ENCODE assay signal across 8 cellular contexts in genomic region chr5:144169904-144170275, GRCh38. TPM values are rescaled to one million over a fixed set of nuclear protein-coding genes. Genes with fewer than 3 reads are reported as not detected.
DNase-seq lines count a peak whose midpoint lies in the region; ATAC-seq, FAIRE-seq and TF ChIP-seq lines count a peak whose summit lies in the region.

No MANE protein-coding gene starts in this region.

- CTCF ChIA-PET in BJ (lab: Yijun Ruan, JAX) = interaction anchor here (1.2 kb wide), 1 partner anchor 18 kb away, joined by 5 read pairs; no protein-coding TSS in a partner anchor
- CTCF ChIA-PET in mammary epithelial cell (lab: Charles Lee; ENCODE audit: low non-redundant PET) = no interaction called here

- peak overlapping the region; percentile 99 for H2AFZ ChIP-seq in mammary epithelial cell (ENCODE audit: low read depth, low read length)

- POLR2A ChIA-PET in BJ (lab: Charles Lee) = no interaction called here

- H3K36me3 ChIP-seq in BJ (ENCODE audit: control insufficient read depth, insufficient read depth, low read length) = peaks cover 2% of the 10 kb centered on the region
- peaks cover 6% of the 10 kb centered on the region for H3K36me3 ChIP-seq in mammary epithelial cell (ENCODE audit: insufficient read depth, low read length)
- peaks cover 20% of the 10 kb centered on the region in 2 donors for H3K36me3 ChIP-seq in muscle layer of duodenum (ENCODE audit: control insufficient read depth in 1 of 2, insufficient read depth in 2 of 2, low read length in 2 of 2)

- H3K4me1 ChIP-seq in mammary epithelial cell (ENCODE audit: insufficient read depth, low read length) (peaks cover 13% of the 10 kb centered on the region), muscle layer of duodenum (ENCODE audit: control insufficient read depth in 1 of 2, insufficient read depth in 2 of 2, low read length in 2 of 2) (peaks cover 0 to 19% of the 10 kb centered on the region in 2 donors)

- H3K79me2 ChIP-seq in mammary epithelial cell (ENCODE audit: insufficient read depth, low read length) = peaks cover 50% of the 10 kb centered on the region

- TF ChIP-seq CTCF in BJ (IDR thresholded peaks at IDR 0.05; ENCODE audit: insufficient read depth, low read depth, low read length) (no peak), mammary epithelial cell (conservative IDR thresholded peaks at IDR 0.05 in 1 of 2, IDR thresholded peaks at IDR 0.05 in 1 of 2; ENCODE audit: extremely low read depth in 1 of 2, insufficient read depth in 1 of 2, low read depth in 1 of 2, low read length in 2 of 2) (no peak)

- H4K20me1 ChIP-seq in mammary epithelial cell (ENCODE audit: insufficient read depth, low read length) = no peaks in the 10 kb centered on the region

- H3K4me3 ChIP-seq in BJ (ENCODE audit: low read depth, low read length) = peak overlapping the region; percentile 70
- H3K4me3 ChIP-seq in mammary epithelial cell (replicated peaks in 1 of 3; ENCODE audit: insufficient read depth in 1 of 3, low read depth in 2 of 3, low read length in 3 of 3) = peak overlapping the region; percentile 77 to 99 (median 94)
- H3K4me3 ChIP-seq in muscle layer of duodenum (ENCODE audit: low read depth in 1 of 2, low read length in 2 of 2) = peak overlapping the region; percentile 91 to 99

- intact Hi-C loops in mammary epithelial cell (cut with micrococcal nuclease) = no loop called here

- dilution Hi-C loops in mammary epithelial cell (cut with HindIII; ENCODE audit: low sequenced_read_pairs) = no loop called here

- peak; percentile 0 for ATAC-seq in HG03103 (IDR thresholded peaks at IDR 0.05; ENCODE audit: low read depth, unreplicated experiment)
- no peak for ATAC-seq in GM21737 (IDR thresholded peaks at IDR 0.05; ENCODE audit: unreplicated experiment)
- ATAC-seq in HG03097 (IDR thresholded peaks at IDR 0.05; ENCODE audit: low FRiP score, unreplicated experiment) = no peak

- DNase-seq in BJ (ENCODE audit: low read depth) (no peak), mammary epithelial cell (no peak), erythroblast (lab: John Stamatoyannopoulos, UW) (no peak), frontal cortex (ENCODE audit: low spot score in 2 of 2) (no peak)

- peak overlapping the region; percentile 91 for H3K9ac ChIP-seq in mammary epithelial cell (ENCODE audit: insufficient read depth, low read length)

- WGBS in mammary epithelial cell (ENCODE audit: low coverage, missing lambda C conversion rate) = 0% methylated on average over 12 of the region's 12 CpGs

- TF ChIP-seq POLR2A in erythroblast (IDR thresholded peaks at IDR 0.05; ENCODE audit: low read length) = no peak

- no peak for FAIRE-seq in frontal cortex (lab: Jason Lieb, UNC)

- H3K27ac ChIP-seq in mammary epithelial cell (ENCODE audit: insufficient read depth, low read depth, low read length) (peak overlapping the region; percentile 90), muscle layer of duodenum (ENCODE audit: low read length) (peak overlapping the region; percentile 83)

- peak overlapping the region; percentile 86 for H3K4me2 ChIP-seq in mammary epithelial cell (ENCODE audit: insufficient read depth, low read depth, low read length)

- no peaks in the 10 kb centered on the region for H3K27me3 ChIP-seq in BJ (ENCODE audit: control insufficient read depth, insufficient read depth, low read length)
- no peaks in the 10 kb centered on the region for H3K27me3 ChIP-seq in mammary epithelial cell (ENCODE audit: insufficient read depth, low read length)
- no peaks in the 10 kb centered on the region for H3K27me3 ChIP-seq in muscle layer of duodenum (ENCODE audit: low read depth, low read length)

- in situ Hi-C loops in mammary epithelial cell (cut with MboI; ENCODE audit: low sequenced_read_pairs in 2 of 2) = no loop called here

- H3K9me3 ChIP-seq in mammary epithelial cell (replicated peaks; ENCODE audit: insufficient read depth, low read length) (no peaks in the 10 kb centered on the region), muscle layer of duodenum (ENCODE audit: control insufficient read depth in 1 of 2, low read length in 2 of 2) (no peaks in the 10 kb centered on the region)

- TSS peak; percentile 50 for BruUV-seq in mammary epithelial cell (replicated peaks; lab: Mats Ljungman, UMichigan)

RNA-seq across cellular contexts. Expression of gene YIPF5, which starts 0.6 kb away (rescaled TPM):
- polyA plus RNA-seq in BJ (2011; rRNA removed) (91.7 and 132 TPM in 2 replicates), mammary epithelial cell (57.4 TPM)
- 56.7 and 94.3 TPM in 2 replicates for polyA minus RNA-seq in BJ (2011; rRNA and poly(A)+ RNA removed)
- total RNA-seq in mammary epithelial cell (10 to 100 TPM; 60.0 to 80.9 TPM), frontal cortex (78.3 TPM)
- polyA minus RNA-seq in mammary epithelial cell = 9.5 TPM

RNA-seq across cellular contexts. Expression of gene KCTD16, which starts 0.8 kb away (rescaled TPM):
- polyA plus RNA-seq in BJ (2011; rRNA removed) (1.7 and 2.6 TPM in 2 replicates), mammary epithelial cell (0.03 TPM)
- polyA minus RNA-seq in BJ (2011; rRNA and poly(A)+ RNA removed) = 3.6 and 6.8 TPM in 2 replicates
- total RNA-seq in mammary epithelial cell (under 1 TPM; 0.21 to 0.33 TPM), frontal cortex (17.5 TPM)
- polyA minus RNA-seq in mammary epithelial cell = not detected

Comparison
In these comparisons a context has a peak if more than half of its experiments do, and no peak if none do; other contexts are left out.
1. RNA of gene KCTD16, which starts 0.8 kb away (total RNA-seq): 17.5 TPM in frontal cortex (single experiment); 0.21 to 0.33 TPM in mammary epithelial cell; every median in the first group is over 10 times any median in the second.
2. Peak in every context shown above with its lines, with median percentiles within 50 percentile points of each other: H3K4me3 ChIP-seq.